In genomic region chr9:100084734-100085133, GRCh38 we compare ENCODE assay signal across 8 cellular contexts. TPM values are rescaled to one million over a fixed set of nuclear protein-coding genes. Genes with fewer than 3 reads are reported as not detected.
DNase-seq lines count a peak whose midpoint lies in the region; ATAC-seq, FAIRE-seq and TF ChIP-seq lines count a peak whose summit lies in the region.

No MANE protein-coding gene starts in this region.

- ATAC-seq in GM18511 (IDR thresholded peaks at IDR 0.05; ENCODE audit: unreplicated experiment) (peak; percentile 82), GM21381 (IDR thresholded peaks at IDR 0.05; ENCODE audit: unreplicated experiment) (peak; percentile 72), HG03159 (IDR thresholded peaks at IDR 0.05; ENCODE audit: unreplicated experiment) (peak; percentile 79), K562 (no peak)

- TF ChIP-seq RAD21 in K562 (CRISPR knock-in tag; conservative IDR thresholded peaks at IDR 0.05 in 1 of 2, IDR thresholded peaks at IDR 0.05 in 1 of 2), result no peak

- peak overlapping the region; percentile 11; the same call in 1 of the 3 replicates for H3K27ac ChIP-seq in K562 (ENCODE audit: extremely low read depth, low read depth, low read length)
- no peak overlapping the region for H3K27ac ChIP-seq in RWPE1

- no peak for FAIRE-seq in K562 (lab: Jason Lieb, UNC)

- DNase-seq in K562 (ENCODE audit: extremely low read depth in 1 of 4, low spot score in 3 of 4) (no peak), RWPE1 (ENCODE audit: low spot score) (no peak), islet precursor cell (no peak), hippocampal formation (lab: John Stamatoyannopoulos, UW) (no peak)
- no peak for DNase-seq in activated CD4-positive, alpha-beta T cell treated with anti-CD3 and anti-CD28 coated beads, Interleukin-2, amount 50 U/mL, for 4 hours

- H3K79me2 ChIP-seq in K562 (ENCODE audit: control insufficient read depth, insufficient read depth, low read length), result peaks cover 97% of the 10 kb centered on the region

- no peaks in the 10 kb centered on the region for H3K36me3 ChIP-seq in K562 (ENCODE audit: control insufficient read depth, insufficient read depth, low read length)

- no peaks in the 10 kb centered on the region for H4K20me1 ChIP-seq in K562 (replicated peaks; ENCODE audit: control insufficient read depth, insufficient read depth, low read length)

- H3K4me3 ChIP-seq in K562, result no peak overlapping the region

- intact Hi-C loops in K562 (cut with micrococcal nuclease), result no loop called here

- no TSS peak for BruUV-seq in K562 (replicated peaks; lab: Mats Ljungman, UMichigan)

- H2AFZ ChIP-seq in K562 (ENCODE audit: low read depth, low read length), result no peak overlapping the region

- H3K4me1 ChIP-seq in K562 (replicated peaks in 1 of 2; ENCODE audit: control insufficient read depth in 2 of 2, insufficient read depth in 2 of 2, low read length in 2 of 2), result peaks cover 4 to 18% of the 10 kb centered on the region in 2 experiments; a peak in 3 of 5 replicates

- peaks cover 2% of the 10 kb centered on the region; the same call in 1 of the 2 replicates for H3K9me3 ChIP-seq in K562 (replicated peaks; ENCODE audit: control insufficient read depth, insufficient read depth, low read depth, low read length)

- 62% methylated on average over 5 of the region's 5 CpGs for WGBS in K562 (ENCODE audit: insufficient coverage, low coverage, missing lambda C conversion rate)

- no peak overlapping the region for H3K9ac ChIP-seq in K562 (ENCODE audit: insufficient read depth in 1 of 2, low read depth in 2 of 2, low read length in 2 of 2)

- POLR2A ChIA-PET in K562 (lab: Yijun Ruan, JAX) (interaction anchor here (5.1 kb wide), 1 partner anchor 11 kb away, joined by 35 read pairs; no protein-coding TSS in a partner anchor), RWPE1 (lab: Yijun Ruan, JAX; ENCODE audit: low non-redundant PET) (no interaction called here)

- no peaks in the 10 kb centered on the region for H3K27me3 ChIP-seq in K562 (ENCODE audit: control insufficient read depth in 2 of 2, insufficient read depth in 2 of 2, low read length in 2 of 2)

- CTCF ChIA-PET in K562 (lab: Yijun Ruan, JAX; ENCODE audit: low intra/inter-chr PET ratio) (no interaction called here), RWPE1 (lab: Yijun Ruan, JAX) (no interaction called here)

- TF ChIP-seq POLR2A in K562 (conservative IDR thresholded peaks at IDR 0.05), result no peak

- H3K4me2 ChIP-seq in K562 (ENCODE audit: insufficient read depth, low read length), result no peak overlapping the region

- no peak for TF ChIP-seq EP300 in K562 (IDR thresholded peaks at IDR 0.05; ENCODE audit: low read length)

- TF ChIP-seq CTCF in K562 (IDR thresholded peaks at IDR 0.05 in 2 of 3, conservative IDR thresholded peaks at IDR 0.05 in 1 of 3; ENCODE audit: insufficient read depth in 2 of 3, low read depth in 1 of 3, low read length in 3 of 3), result no peak
- no peak for TF ChIP-seq CTCF in RWPE1 (conservative IDR thresholded peaks at IDR 0.05; ENCODE audit: low read depth)

- no peaks in the 10 kb centered on the region for H3K9me1 ChIP-seq in K562 (ENCODE audit: control insufficient read depth, insufficient read depth, low read length)

- in situ Hi-C loops in K562 (cut with MboI), result no loop called here

TF ChIP-seq in K562, 482 proteins besides CTCF, POLR2A, EP300 and RAD21 (continues in another document):
- TF ChIP-seq ZNF318 (IDR thresholded peaks at IDR 0.05; ENCODE audit: borderline replicate concordance in 1 of 2, low read depth in 1 of 2), result no peak

RNA-seq across cellular contexts. Expression of gene ERP44, which starts 14.1 kb away (rescaled TPM):
- 13.0 and 31.7 TPM in 2 replicates for total RNA-seq in K562 (2011; cell fraction: chromatin; rRNA removed; ENCODE audit: low replicate concordance)
- 15.8 and 16.5 TPM in 2 replicates for total RNA-seq in K562 (2011; cell fraction: nucleolus; rRNA removed)
- 28.2 and 28.9 TPM in 2 replicates for total RNA-seq in K562 (2011; cell fraction: nucleoplasm; rRNA removed)
- 9.2 and 11.4 TPM in 2 replicates for total RNA-seq in K562 (2014; rRNA removed)
- 18.4 and 19.0 TPM in 2 replicates for total RNA-seq in K562 (2014; rRNA removed; fragmentation: Illumina TruSeq; extraction: Trizol)
- total RNA-seq in K562 (2015; rRNA removed; fragmentation: Illumina TruSeq; extraction: Trizol), result 21.8 and 22.6 TPM in 2 replicates
- total RNA-seq in K562 (2021), result 14.8 and 16.0 TPM in 2 replicates
- 13.6 and 15.9 TPM in 2 replicates for polyA plus RNA-seq in K562 (2011; rRNA removed)
- 4.4 and 8.7 TPM in 2 replicates for polyA plus RNA-seq in K562 (2011; cell fraction: cytosol; rRNA removed)
- 6.9 and 12.3 TPM in 2 replicates for polyA plus RNA-seq in K562 (2011; cell fraction: nucleus; rRNA removed)
- polyA plus RNA-seq in K562 (2012), result 17.1 and 24.6 TPM in 2 replicates
- polyA plus RNA-seq in K562 (2014; fragmentation: Illumina TruSeq; extraction: Trizol), result 19.7 and 23.4 TPM in 2 replicates
- polyA plus RNA-seq in K562 (2014; fragmentation: Nextera tagmentation; extraction: Ambion mirVana), result 10 to 100 TPM; 10.8 to 11.2 TPM
- 13.0 and 13.1 TPM in 2 replicates for polyA plus RNA-seq in K562 (2014; rRNA removed)
- 10.9 and 16.5 TPM in 2 replicates for polyA minus RNA-seq in K562 (2011; rRNA and poly(A)+ RNA removed)
- 9.2 and 9.9 TPM in 2 replicates for polyA minus RNA-seq in K562 (2011; cell fraction: cytosol; rRNA and poly(A)+ RNA removed)
- 10.1 and 20.0 TPM in 2 replicates for polyA minus RNA-seq in K562 (2011; cell fraction: nucleus; rRNA and poly(A)+ RNA removed)

RNA-seq across cellular contexts. Expression of gene INVS, which starts 14.3 kb away (rescaled TPM):
- total RNA-seq in K562 (2011; cell fraction: chromatin; rRNA removed; ENCODE audit: low replicate concordance), result 61.9 and 123 TPM in 2 replicates
- total RNA-seq in K562 (2011; cell fraction: nucleolus; rRNA removed), result 31.5 and 34.7 TPM in 2 replicates
- 62.6 and 89.5 TPM in 2 replicates for total RNA-seq in K562 (2011; cell fraction: nucleoplasm; rRNA removed)
- 9.2 and 10.9 TPM in 2 replicates for total RNA-seq in K562 (2014; rRNA removed)
- total RNA-seq in K562 (2014; rRNA removed; fragmentation: Illumina TruSeq; extraction: Trizol), result 12.5 and 12.7 TPM in 2 replicates
- 11.2 and 12.9 TPM in 2 replicates for total RNA-seq in K562 (2015; rRNA removed; fragmentation: Illumina TruSeq; extraction: Trizol)
- 9.0 and 10.1 TPM in 2 replicates for total RNA-seq in K562 (2021)
- polyA plus RNA-seq in K562 (2011; rRNA removed), result 17.9 and 18.5 TPM in 2 replicates
- 5.7 and 8.4 TPM in 2 replicates for polyA plus RNA-seq in K562 (2011; cell fraction: cytosol; rRNA removed)
- 42.8 and 47.5 TPM in 2 replicates for polyA plus RNA-seq in K562 (2011; cell fraction: nucleus; rRNA removed)
- polyA plus RNA-seq in K562 (2012), result 7.0 and 8.8 TPM in 2 replicates
- polyA plus RNA-seq in K562 (2014; fragmentation: Illumina TruSeq; extraction: Trizol), result 8.2 and 10.0 TPM in 2 replicates
- polyA plus RNA-seq in K562 (2014; fragmentation: Nextera tagmentation; extraction: Ambion mirVana), result under 1 TPM; 0.77 to 0.91 TPM
- 9.6 and 10.2 TPM in 2 replicates for polyA plus RNA-seq in K562 (2014; rRNA removed)
- polyA minus RNA-seq in K562 (2011; rRNA and poly(A)+ RNA removed), result 46.9 and 55.3 TPM in 2 replicates
- 8.7 and 13.2 TPM in 2 replicates for polyA minus RNA-seq in K562 (2011; cell fraction: cytosol; rRNA and poly(A)+ RNA removed)
- polyA minus RNA-seq in K562 (2011; cell fraction: nucleus; rRNA and poly(A)+ RNA removed), result 32.9 and 60.0 TPM in 2 replicates
